In the genomic region with DNA sequence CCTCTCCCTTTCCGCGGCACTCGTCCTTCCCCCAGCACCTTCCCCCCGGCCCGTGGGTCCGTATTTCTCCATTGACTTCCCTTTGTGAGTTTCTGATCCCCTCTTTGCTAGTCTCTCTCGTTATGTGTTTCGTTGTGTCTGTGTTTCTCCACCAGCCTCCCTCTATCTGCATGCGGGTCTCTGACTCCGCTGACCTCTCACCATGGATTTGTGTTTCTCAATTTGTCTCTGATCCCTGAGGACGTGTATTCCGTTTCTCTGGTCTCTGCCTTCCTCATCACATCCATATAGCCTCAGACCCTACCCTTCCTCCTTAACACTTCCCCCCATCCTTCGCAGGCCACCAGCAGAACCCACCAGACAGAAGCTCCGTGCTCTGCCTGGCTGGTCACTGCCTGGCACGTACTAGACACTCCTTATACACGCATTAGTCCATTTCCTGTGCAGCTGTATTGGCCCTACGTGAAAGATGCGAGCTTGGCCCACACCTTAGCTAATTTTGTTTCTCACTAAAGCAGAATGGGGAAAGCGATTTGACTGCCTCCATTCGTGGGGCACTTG, we compare ENCODE assay signal across 8 cellular contexts. TPM values are rescaled to one million over a fixed set of nuclear protein-coding genes. Genes with fewer than 3 reads are reported as not detected.
DNase-seq lines count a peak whose midpoint lies in the region; ATAC-seq, FAIRE-seq and TF ChIP-seq lines count a peak whose summit lies in the region.

No MANE protein-coding gene starts in this region.

- H3K9ac ChIP-seq in HepG2 (ENCODE audit: insufficient read depth, low read depth, low read length): peak overlapping the region; percentile 82

- BruUV-seq in HepG2 (replicated peaks; lab: Mats Ljungman, UMichigan): no TSS peak

- CTCF ChIA-PET in HepG2 (lab: Yijun Ruan, JAX; ENCODE audit: low intra/inter-chr PET ratio, low total read pairs): interaction anchor here (1.1 kb wide), 1 partner anchor 109 kb away, joined by 3 read pairs; no protein-coding TSS in a partner anchor

- peak overlapping the region; percentile 88 for H3K4me2 ChIP-seq in HepG2 (ENCODE audit: low read depth, low read length)

- peak overlapping the region; percentile 94 to 97 (median 96) for H3K27ac Mint-ChIP-seq in brain

- peaks cover 5% of the 10 kb centered on the region for H3K79me2 ChIP-seq in HepG2 (ENCODE audit: insufficient read depth, low read length)

- DNase-seq in HepG2 (ENCODE audit: low spot score) (no peak), suprapubic skin (ENCODE audit: low spot score in 2 of 2) (no peak), dedifferentiated amniotic fluid mesenchymal stem cell (ENCODE audit: extremely low spot score) (no peak), NCI-H1930 (lab: John Stamatoyannopoulos, UW) (no peak)
- no peak for DNase-seq in activated CD4-positive, alpha-beta T cell treated with anti-CD3 and anti-CD28 coated beads for 48 hours

- TF ChIP-seq POLR2A in HepG2 (IDR thresholded peaks at IDR 0.05; ENCODE audit: insufficient read depth in 1 of 2, low read depth in 2 of 2, low read length in 2 of 2) (no peak), suprapubic skin (IDR thresholded peaks at IDR 0.05) (no peak)

- H3K9me3 ChIP-seq in KOPT-K1 (ENCODE audit: insufficient read depth, low read length, poor library complexity, severe bottlenecking) (no peaks in the 10 kb centered on the region), HepG2 (ENCODE audit: low read length) (no peaks in the 10 kb centered on the region), suprapubic skin (no peaks in the 10 kb centered on the region)

- no peaks in the 10 kb centered on the region for H4K20me1 ChIP-seq in HepG2 (ENCODE audit: insufficient read depth, low read length)

- H3K27me3 ChIP-seq in HepG2 (ENCODE audit: control insufficient read depth in 1 of 2, insufficient read depth in 2 of 2, low read length in 2 of 2) (no peaks in the 10 kb centered on the region), suprapubic skin (no peaks in the 10 kb centered on the region)

- in situ Hi-C loops in HepG2 (cut with HindIII; ENCODE audit: extremely low pct_ligation_motif_present, low pct_unique_long_range_greater_than_20kb): loop anchor here (25.0 kb wide), 1 partner anchor 462 kb away; no protein-coding TSS in a partner anchor

- no peaks in the 10 kb centered on the region for H3K9me3 Mint-ChIP-seq in brain

- WGBS in HepG2 (ENCODE audit: low lambda C conversion rate): 4% methylated on average over 20 of the region's 20 CpGs
- WGBS in suprapubic skin: 4% methylated on average over 20 of the region's 20 CpGs

- H2AFZ ChIP-seq in HepG2 (ENCODE audit: low read length): no peak overlapping the region

- peak overlapping the region; percentile 92 to 100 (median 96) for H3K4me3 Mint-ChIP-seq in brain

- H3K36me3 ChIP-seq in KOPT-K1 (ENCODE audit: insufficient read depth, low read length) (peaks cover 15% of the 10 kb centered on the region), HepG2 (replicated peaks in 1 of 2; ENCODE audit: control insufficient read depth in 1 of 2, insufficient read depth in 2 of 2, low read length in 2 of 2) (peaks cover 8 to 11% of the 10 kb centered on the region in 2 experiments), suprapubic skin (peaks cover 23% of the 10 kb centered on the region)

- TF ChIP-seq EP300 in HepG2 (IDR thresholded peaks at IDR 0.05; ENCODE audit: low read depth in 2 of 2, low read length in 2 of 2) (no peak), HepG2 (CRISPR knock-in tag; IDR thresholded peaks at IDR 0.05; ENCODE audit: borderline replicate concordance) (no peak), suprapubic skin (IDR thresholded peaks at IDR 0.05) (no peak)

- H3K4me1 ChIP-seq in HepG2 (ENCODE audit: insufficient read depth, low read length) (peaks cover 27% of the 10 kb centered on the region), suprapubic skin (peaks cover 31% of the 10 kb centered on the region)

- peaks cover 5% of the 10 kb centered on the region for H3K27me3 Mint-ChIP-seq in brain

- POLR2A ChIA-PET in HepG2 (lab: Yijun Ruan, JAX): interaction anchor here (1.5 to 1.8 kb wide), 3 partner anchors 9 to 530 kb away, joined by 3 to 6 read pairs (median 4); partner anchors contain the start of gene RMND5B

- peaks cover 20% of the 10 kb centered on the region for H3K36me3 Mint-ChIP-seq in brain

- peaks cover 24% of the 10 kb centered on the region for H3K4me1 Mint-ChIP-seq in brain

- TF ChIP-seq CTCF in brain (conservative IDR thresholded peaks at IDR 0.05) (no peak), HepG2 (CRISPR knock-in tag; IDR thresholded peaks at IDR 0.05) (no peak), suprapubic skin (IDR thresholded peaks at IDR 0.05) (no peak)

- ATAC-seq in HepG2: peak; percentile 7

- H3K4me3 ChIP-seq in GM08714 (ENCODE audit: low read length) (peak overlapping the region; percentile 70), HepG2 (replicated peaks in 1 of 3; ENCODE audit: insufficient read depth in 1 of 3, low read depth in 2 of 3, low read length in 3 of 3) (peak overlapping the region; percentile 84 to 89 (median 87)), suprapubic skin (peak overlapping the region; percentile 76)

- no peak for TF ChIP-seq RAD21 in HepG2 (CRISPR knock-in tag; IDR thresholded peaks at IDR 0.05)

- FAIRE-seq in HepG2 (lab: Jason Lieb, UNC): no peak

- H3K27ac ChIP-seq in KOPT-K1 (ENCODE audit: low read depth, low read length, poor library complexity, severe bottlenecking): peak overlapping the region; percentile 67
- H3K27ac ChIP-seq in HepG2 (ENCODE audit: extremely low read length, insufficient read depth, low read length): peak overlapping the region; percentile 79
- H3K27ac ChIP-seq in suprapubic skin: peak overlapping the region; percentile 84

- intact Hi-C loops in HepG2 (cut with micrococcal nuclease; ENCODE audit: unreplicated experiment): loop anchor here (1.0 kb wide), 1 partner anchor 39 kb away; no protein-coding TSS in a partner anchor

RNA-seq across cellular contexts. Expression of gene B4GALT7, which starts 0.6 kb away (rescaled TPM):
- polyA plus RNA-seq in brain (ENCODE audit: insufficient read depth, low read depth, low replicate concordance) (28.3 TPM), HepG2 (2011; rRNA removed) (16.4 and 22.3 TPM in 2 replicates)
- total RNA-seq in HepG2 (2016; rRNA removed; fragmentation: Illumina TruSeq; extraction: Trizol) (12.7 and 20.5 TPM in 2 replicates), suprapubic skin (10 to 100 TPM; 13.9 to 19.4 (median 17.4) TPM)
- 30.8 and 33.3 TPM in 2 replicates for total RNA-seq in HepG2 (2016; cell fraction: cytosol; rRNA removed; fragmentation: Illumina TruSeq; extraction: Trizol; ENCODE audit: low read depth)
- 10.2 and 20.6 TPM in 2 replicates for total RNA-seq in HepG2 (2016; cell fraction: insoluble cytoplasmic fraction; rRNA removed; fragmentation: Illumina TruSeq; extraction: Trizol)
- 41.1 and 48.6 TPM in 2 replicates for total RNA-seq in HepG2 (2016; cell fraction: membrane; rRNA removed; fragmentation: Illumina TruSeq; extraction: Trizol)
- 14.0 and 14.7 TPM in 2 replicates for total RNA-seq in HepG2 (2016; cell fraction: nucleus; rRNA removed; fragmentation: Illumina TruSeq; extraction: Trizol)
- polyA plus RNA-seq in HepG2 (2011; cell fraction: cytosol; rRNA removed): 17.5 and 28.4 TPM in 2 replicates
- 28.2 and 30.7 TPM in 2 replicates for polyA plus RNA-seq in HepG2 (2011; cell fraction: nucleus; rRNA removed)
- polyA plus RNA-seq in HepG2 (2012): 10.0 and 12.5 TPM in 2 replicates
- polyA plus RNA-seq in HepG2 (2016; cell fraction: cytosol; fragmentation: Illumina TruSeq; extraction: Trizol; ENCODE audit: low read depth): 38.6 and 42.4 TPM in 2 replicates
- polyA plus RNA-seq in HepG2 (2016; cell fraction: insoluble cytoplasmic fraction; fragmentation: Illumina TruSeq; extraction: Trizol; ENCODE audit: low read depth): 10.2 and 11.7 TPM in 2 replicates
- 38.8 and 38.9 TPM in 2 replicates for polyA plus RNA-seq in HepG2 (2016; cell fraction: membrane; fragmentation: Illumina TruSeq; extraction: Trizol; ENCODE audit: low read depth)
- 24.9 and 27.8 TPM in 2 replicates for polyA plus RNA-seq in HepG2 (2016; cell fraction: nucleus; fragmentation: Illumina TruSeq; extraction: Trizol; ENCODE audit: insufficient read depth, low read depth)
- 21.7 and 33.1 TPM in 2 replicates for polyA minus RNA-seq in HepG2 (2011; rRNA and poly(A)+ RNA removed; ENCODE audit: low replicate concordance)
- polyA minus RNA-seq in HepG2 (2011; cell fraction: cytosol; rRNA and poly(A)+ RNA removed): 8.7 and 10.7 TPM in 2 replicates
- 15.4 and 16.4 TPM in 2 replicates for polyA minus RNA-seq in HepG2 (2011; cell fraction: nucleus; rRNA and poly(A)+ RNA removed)

RNA-seq across cellular contexts. Expression of gene TMED9, which starts 8.5 kb away (rescaled TPM):
- polyA plus RNA-seq in brain (ENCODE audit: insufficient read depth, low read depth, low replicate concordance) (92.1 TPM), HepG2 (2011; rRNA removed) (336 and 350 TPM in 2 replicates)
- total RNA-seq in HepG2 (2016; rRNA removed; fragmentation: Illumina TruSeq; extraction: Trizol) (92.1 and 161 TPM in 2 replicates), suprapubic skin (10 to 100 TPM; 60.3 to 84.5 (median 79.5) TPM)
- 17.9 and 19.9 TPM in 2 replicates for total RNA-seq in HepG2 (2016; cell fraction: cytosol; rRNA removed; fragmentation: Illumina TruSeq; extraction: Trizol; ENCODE audit: low read depth)
- 95.3 and 167 TPM in 2 replicates for total RNA-seq in HepG2 (2016; cell fraction: insoluble cytoplasmic fraction; rRNA removed; fragmentation: Illumina TruSeq; extraction: Trizol)
- 31.2 and 33.3 TPM in 2 replicates for total RNA-seq in HepG2 (2016; cell fraction: membrane; rRNA removed; fragmentation: Illumina TruSeq; extraction: Trizol)
- 146 and 166 TPM in 2 replicates for total RNA-seq in HepG2 (2016; cell fraction: nucleus; rRNA removed; fragmentation: Illumina TruSeq; extraction: Trizol)
- polyA plus RNA-seq in HepG2 (2011; cell fraction: cytosol; rRNA removed): 325 and 399 TPM in 2 replicates
- 117 and 142 TPM in 2 replicates for polyA plus RNA-seq in HepG2 (2011; cell fraction: nucleus; rRNA removed)
- polyA plus RNA-seq in HepG2 (2012): 178 and 218 TPM in 2 replicates
- 22.9 and 25.6 TPM in 2 replicates for polyA plus RNA-seq in HepG2 (2016; cell fraction: cytosol; fragmentation: Illumina TruSeq; extraction: Trizol; ENCODE audit: low read depth)
- polyA plus RNA-seq in HepG2 (2016; cell fraction: insoluble cytoplasmic fraction; fragmentation: Illumina TruSeq; extraction: Trizol; ENCODE audit: low read depth): 127 and 128 TPM in 2 replicates
- polyA plus RNA-seq in HepG2 (2016; cell fraction: membrane; fragmentation: Illumina TruSeq; extraction: Trizol; ENCODE audit: low read depth): 35.4 and 42.5 TPM in 2 replicates
- polyA plus RNA-seq in HepG2 (2016; cell fraction: nucleus; fragmentation: Illumina TruSeq; extraction: Trizol; ENCODE audit: insufficient read depth, low read depth): 348 and 359 TPM in 2 replicates
- polyA minus RNA-seq in HepG2 (2011; rRNA and poly(A)+ RNA removed; ENCODE audit: low replicate concordance): 179 and 310 TPM in 2 replicates
- 92.6 and 98.1 TPM in 2 replicates for polyA minus RNA-seq in HepG2 (2011; cell fraction: cytosol; rRNA and poly(A)+ RNA removed)
- 66.8 and 67.1 TPM in 2 replicates for polyA minus RNA-seq in HepG2 (2011; cell fraction: nucleus; rRNA and poly(A)+ RNA removed)

RNA-seq across cellular contexts. Expression of gene FAM193B, which starts 46.2 kb away (rescaled TPM):
- polyA plus RNA-seq in brain (ENCODE audit: insufficient read depth, low read depth, low replicate concordance) (21.6 TPM), HepG2 (2011; rRNA removed) (40.9 and 42.5 TPM in 2 replicates)
- total RNA-seq in HepG2 (2016; rRNA removed; fragmentation: Illumina TruSeq; extraction: Trizol) (6.4 and 21.2 TPM in 2 replicates), suprapubic skin (100 to 1,000 TPM in 1 of 4 donors, 10 to 100 TPM in 3; 55.6 to 328 (median 78.2) TPM)
- 25.5 and 27.8 TPM in 2 replicates for total RNA-seq in HepG2 (2016; cell fraction: cytosol; rRNA removed; fragmentation: Illumina TruSeq; extraction: Trizol; ENCODE audit: low read depth)
- total RNA-seq in HepG2 (2016; cell fraction: insoluble cytoplasmic fraction; rRNA removed; fragmentation: Illumina TruSeq; extraction: Trizol): 7.4 and 21.9 TPM in 2 replicates
- total RNA-seq in HepG2 (2016; cell fraction: membrane; rRNA removed; fragmentation: Illumina TruSeq; extraction: Trizol): 15.5 and 19.0 TPM in 2 replicates
- total RNA-seq in HepG2 (2016; cell fraction: nucleus; rRNA removed; fragmentation: Illumina TruSeq; extraction: Trizol): 20.2 and 30.4 TPM in 2 replicates
- polyA plus RNA-seq in HepG2 (2011; cell fraction: cytosol; rRNA removed): 9.5 and 15.2 TPM in 2 replicates
- polyA plus RNA-seq in HepG2 (2011; cell fraction: nucleus; rRNA removed): 123 and 139 TPM in 2 replicates
- 23.0 and 27.4 TPM in 2 replicates for polyA plus RNA-seq in HepG2 (2012)
- 5.1 and 5.6 TPM in 2 replicates for polyA plus RNA-seq in HepG2 (2016; cell fraction: cytosol; fragmentation: Illumina TruSeq; extraction: Trizol; ENCODE audit: low read depth)
- 11.6 and 13.7 TPM in 2 replicates for polyA plus RNA-seq in HepG2 (2016; cell fraction: insoluble cytoplasmic fraction; fragmentation: Illumina TruSeq; extraction: Trizol; ENCODE audit: low read depth)
- 9.2 and 10.8 TPM in 2 replicates for polyA plus RNA-seq in HepG2 (2016; cell fraction: membrane; fragmentation: Illumina TruSeq; extraction: Trizol; ENCODE audit: low read depth)
- polyA plus RNA-seq in HepG2 (2016; cell fraction: nucleus; fragmentation: Illumina TruSeq; extraction: Trizol; ENCODE audit: insufficient read depth, low read depth): 87.5 and 114 TPM in 2 replicates
- polyA minus RNA-seq in HepG2 (2011; rRNA and poly(A)+ RNA removed; ENCODE audit: low replicate concordance): 19.8 and 23.5 TPM in 2 replicates
- polyA minus RNA-seq in HepG2 (2011; cell fraction: cytosol; rRNA and poly(A)+ RNA removed): 8.1 and 15.7 TPM in 2 replicates
- 24.2 and 37.9 TPM in 2 replicates for polyA minus RNA-seq in HepG2 (2011; cell fraction: nucleus; rRNA and poly(A)+ RNA removed)
